ENCODE assay signal across 8 cellular contexts in the genomic region with DNA sequence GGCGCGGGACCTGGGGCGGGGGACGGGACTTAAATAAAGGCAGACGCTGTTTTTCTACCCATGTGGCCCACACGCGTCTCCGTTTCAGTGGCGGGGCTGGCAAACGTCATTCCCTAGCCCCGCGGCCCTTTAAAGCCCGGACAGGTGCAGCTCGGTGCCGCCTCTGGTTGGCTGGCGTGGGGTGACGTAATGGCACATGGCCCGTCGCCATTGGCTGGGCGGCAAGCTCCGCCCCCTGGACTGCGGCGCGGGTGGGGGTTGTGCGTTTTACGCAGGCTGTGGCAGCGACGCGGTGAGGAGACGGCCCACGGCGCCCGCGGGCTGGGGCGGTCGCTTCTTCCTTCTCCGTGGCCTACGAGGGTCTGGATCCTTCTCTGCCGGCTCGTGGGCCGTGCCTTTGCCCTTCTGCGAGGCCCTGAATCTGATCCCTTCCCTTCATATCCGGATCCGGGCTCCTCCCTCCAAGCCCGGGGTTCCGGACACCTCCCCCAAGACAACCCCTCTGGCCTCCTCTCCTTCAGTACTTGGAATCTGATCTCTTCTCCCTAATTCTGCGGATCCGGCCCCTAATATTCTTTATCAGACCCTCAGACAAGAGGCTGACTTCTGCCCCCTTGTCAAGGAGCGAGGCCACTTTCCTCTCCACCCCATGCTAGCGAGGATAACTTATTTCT. TPM values are rescaled to one million over a fixed set of nuclear protein-coding genes. Genes with fewer than 3 reads are reported as not detected.
DNase-seq lines count a peak whose midpoint lies in the region; ATAC-seq and TF ChIP-seq lines count a peak whose summit lies in the region.

A gene with protein sequence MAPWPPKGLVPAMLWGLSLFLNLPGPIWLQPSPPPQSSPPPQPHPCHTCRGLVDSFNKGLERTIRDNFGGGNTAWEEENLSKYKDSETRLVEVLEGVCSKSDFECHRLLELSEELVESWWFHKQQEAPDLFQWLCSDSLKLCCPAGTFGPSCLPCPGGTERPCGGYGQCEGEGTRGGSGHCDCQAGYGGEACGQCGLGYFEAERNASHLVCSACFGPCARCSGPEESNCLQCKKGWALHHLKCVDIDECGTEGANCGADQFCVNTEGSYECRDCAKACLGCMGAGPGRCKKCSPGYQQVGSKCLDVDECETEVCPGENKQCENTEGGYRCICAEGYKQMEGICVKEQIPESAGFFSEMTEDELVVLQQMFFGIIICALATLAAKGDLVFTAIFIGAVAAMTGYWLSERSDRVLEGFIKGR (plus strand): TSS at position 274 of the 674 bp plus-strand sequence. CDS start 605 bp downstream, outside the sequence.

- no peaks in the 10 kb centered on the region for H4K20me1 ChIP-seq in GM23338 (replicated peaks; ENCODE audit: insufficient read depth)

- no peaks in the 10 kb centered on the region; the same call in 1 of the 2 replicates for H3K79me2 ChIP-seq in GM23338 (replicated peaks; ENCODE audit: insufficient read depth)

- H3F3A ChIP-seq in GM23338 (replicated peaks; ENCODE audit: low read depth), result 0 out of 2 replicates have a peak, but pooled peaks cover 5% of the 10 kb centered on the region

- TF ChIP-seq CTCF in GM23338 (conservative IDR thresholded peaks at IDR 0.05; ENCODE audit: low read depth in 2 of 2) (no peak), fibroblast of the aortic adventitia (IDR thresholded peaks at IDR 0.05; ENCODE audit: insufficient read depth, low read length) (peak; percentile 2), nephron progenitor cell (IDR thresholded peaks at IDR 0.05) (no peak)

- H3K27me3 Mint-ChIP-seq in GM23338 (ENCODE audit: insufficient read depth, low read depth, poor library complexity) (peaks cover 11% of the 10 kb centered on the region), nephron progenitor cell (ENCODE audit: low read depth, poor library complexity) (peaks cover 21% of the 10 kb centered on the region)
- H3K27me3 Mint-ChIP-seq in stimulated activated naive CD8-positive, alpha-beta T cell treated with anti-CD3 and anti-CD28 coated beads, Interleukin-15, Interleukin-2, amounts not matched to agents 100 ng/mL and 50 ng/mL, for 24 hours, result no peaks in the 10 kb centered on the region

- peaks cover 5% of the 10 kb centered on the region for H3K4me1 ChIP-seq in GM23338 (ENCODE audit: insufficient read depth)

- H3K4me1 Mint-ChIP-seq in GM23338 (peaks cover 10% of the 10 kb centered on the region), nephron progenitor cell (peaks cover 21% of the 10 kb centered on the region)
- peaks cover 41% of the 10 kb centered on the region for H3K4me1 Mint-ChIP-seq in stimulated activated naive CD8-positive, alpha-beta T cell treated with anti-CD3 and anti-CD28 coated beads, Interleukin-15, Interleukin-2, amounts not matched to agents 100 ng/mL and 50 ng/mL, for 24 hours (ENCODE audit: low read depth)

- DNase-seq in EH (ENCODE audit: low read depth) (peak; percentile 88), GM23338 (ENCODE audit: low spot score) (peak; percentile 95), LoVo (ENCODE audit: low spot score) (peak; percentile 96), SHP77 treated with DMSO at 0.1 percent for 48 hours (lab: John Stamatoyannopoulos, UW) (peak; percentile 86), fibroblast of the aortic adventitia (ENCODE audit: low read depth) (peak; percentile 86), nephron progenitor cell (peak; percentile 95)
- DNase-seq in activated effector memory CD4-positive, alpha-beta T cell treated with Interleukin-2 at 50 U/mL for 16 hours, result peak; percentile 97

- H3K9me2 ChIP-seq in GM23338 (ENCODE audit: insufficient read depth), result no peaks in the 10 kb centered on the region

- H3K9me3 Mint-ChIP-seq in GM23338, result peaks cover 12% of the 10 kb centered on the region; the same call in 2 of the 3 replicates
- no peaks in the 10 kb centered on the region for H3K9me3 Mint-ChIP-seq in nephron progenitor cell
- no peaks in the 10 kb centered on the region for H3K9me3 Mint-ChIP-seq in stimulated activated naive CD8-positive, alpha-beta T cell treated with anti-CD3 and anti-CD28 coated beads, Interleukin-15, Interleukin-2, amounts not matched to agents 100 ng/mL and 50 ng/mL, for 24 hours

- H3K4me3 ChIP-seq in GM23338 (peak within 1 kb of the TSS; percentile 85), fibroblast of the aortic adventitia (ENCODE audit: low read depth, low read length) (peak within 1 kb of the TSS; percentile 78)

- H3K27me3 ChIP-seq in GM23338 (ENCODE audit: insufficient read depth), result peaks cover 8% of the 10 kb centered on the region; the same call in 1 of the 2 replicates

- peak within 1 kb of the TSS; percentile 93 for H3K4me2 ChIP-seq in GM23338

- H3K27ac ChIP-seq in GM23338 (ENCODE audit: low read depth), result no peak within 1 kb of the TSS

- peak within 1 kb of the TSS; percentile 99 for H2AFZ ChIP-seq in GM23338

- H3K4me3 Mint-ChIP-seq in GM23338 (peak within 1 kb of the TSS; percentile 89), nephron progenitor cell (peak within 1 kb of the TSS; percentile 98)
- peak within 1 kb of the TSS; percentile 96 for H3K4me3 Mint-ChIP-seq in stimulated activated naive CD8-positive, alpha-beta T cell treated with anti-CD3 and anti-CD28 coated beads, Interleukin-15, Interleukin-2, amounts not matched to agents 100 ng/mL and 50 ng/mL, for 24 hours

- H3K36me3 Mint-ChIP-seq in GM23338 (ENCODE audit: low read depth) (peaks cover 22% of the 10 kb centered on the region), nephron progenitor cell (ENCODE audit: low read depth) (peaks cover 20% of the 10 kb centered on the region)
- H3K36me3 Mint-ChIP-seq in stimulated activated naive CD8-positive, alpha-beta T cell treated with anti-CD3 and anti-CD28 coated beads, Interleukin-15, Interleukin-2, amounts not matched to agents 100 ng/mL and 50 ng/mL, for 24 hours (ENCODE audit: low read depth), result peaks cover 21% of the 10 kb centered on the region

- peak; percentile 83 for ATAC-seq in GM23338

- H3K27ac Mint-ChIP-seq in GM23338 (peak within 1 kb of the TSS; percentile 92), nephron progenitor cell (peak within 1 kb of the TSS; percentile 99)
- H3K27ac Mint-ChIP-seq in stimulated activated naive CD8-positive, alpha-beta T cell treated with anti-CD3 and anti-CD28 coated beads, Interleukin-15, Interleukin-2, amounts not matched to agents 100 ng/mL and 50 ng/mL, for 24 hours, result peak within 1 kb of the TSS; percentile 94

- peaks cover 6% of the 10 kb centered on the region; the same call in 1 of the 2 replicates for H3K36me3 ChIP-seq in GM23338 (ENCODE audit: insufficient read depth)

TF ChIP-seq in GM23338, 12 proteins besides CTCF, POLR2A, EP300 and RAD21:
- TF ChIP-seq POLR2AphosphoS5 (IDR thresholded peaks at IDR 0.05; ENCODE audit: low read depth) (peak; percentile 83), EZH2phosphoT487 (IDR thresholded peaks at IDR 0.05; ENCODE audit: unreplicated experiment) (no peak), ZNF114 (CRISPR knock-in tag; IDR thresholded peaks at IDR 0.05) (no peak), STAT1 (IDR thresholded peaks at IDR 0.05; ENCODE audit: unreplicated experiment) (no peak), CREB1 (CRISPR knock-in tag; IDR thresholded peaks at IDR 0.05; ENCODE audit: low read depth) (peak; percentile 91)
- TF ChIP-seq, protein P1, sequence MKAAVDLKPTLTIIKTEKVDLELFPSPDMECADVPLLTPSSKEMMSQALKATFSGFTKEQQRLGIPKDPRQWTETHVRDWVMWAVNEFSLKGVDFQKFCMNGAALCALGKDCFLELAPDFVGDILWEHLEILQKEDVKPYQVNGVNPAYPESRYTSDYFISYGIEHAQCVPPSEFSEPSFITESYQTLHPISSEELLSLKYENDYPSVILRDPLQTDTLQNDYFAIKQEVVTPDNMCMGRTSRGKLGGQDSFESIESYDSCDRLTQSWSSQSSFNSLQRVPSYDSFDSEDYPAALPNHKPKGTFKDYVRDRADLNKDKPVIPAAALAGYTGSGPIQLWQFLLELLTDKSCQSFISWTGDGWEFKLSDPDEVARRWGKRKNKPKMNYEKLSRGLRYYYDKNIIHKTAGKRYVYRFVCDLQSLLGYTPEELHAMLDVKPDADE (IDR thresholded peaks at IDR 0.05), result no peak; the same call in 1 of the 2 replicates
TF ChIP-seq in GM23338: peak in this region for 2.

RNA-seq across cellular contexts. Expression of the gene that starts here (rescaled TPM):
- total RNA-seq in GM23338 (2014; rRNA removed; shearing (Covaris generic)), result 8.4 and 11.5 TPM in 2 replicates
- polyA plus RNA-seq in GM23338 (2016; fragmentation: Nextera tagmentation; extraction: Ambion mirVana), result 13.1 and 14.3 TPM in 2 replicates
- total RNA-seq in fibroblast of the aortic adventitia (ENCODE audit: low replicate concordance), result 7.2 and 13.2 TPM in 2 replicates
